In the genomic region with DNA sequence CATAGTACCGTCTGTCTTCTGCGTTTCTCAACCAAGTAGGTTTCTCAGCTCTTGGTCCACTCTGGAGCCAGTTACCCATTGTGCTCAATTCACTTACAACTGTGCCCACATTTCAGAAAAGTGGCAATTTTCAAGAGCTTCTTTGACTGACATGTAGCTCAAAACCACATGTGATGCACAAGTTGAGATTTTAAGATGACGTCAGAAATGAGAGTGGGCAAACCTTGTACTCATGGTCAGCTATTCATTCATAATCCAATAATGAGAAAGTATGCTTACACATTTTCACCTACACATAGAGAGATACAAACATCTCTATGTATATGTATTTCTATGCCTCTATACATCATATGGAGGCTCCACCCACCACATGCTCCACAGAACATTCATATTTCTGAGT, we compare ENCODE assay signal across 39 cellular contexts.
"Had no signal": no experiment of that assay in that cellular context is flagged by ENCODE, and none has a peak within 500 bp of the region (broad histone marks: within the 10 kb centered on the region; RNA-seq: fewer than 3 reads in every experiment).

No MANE protein-coding gene starts in this region.

- H3K27me3 Mint-ChIP-seq: activated naive CD4-positive, alpha-beta T cell treated with anti-CD3 and anti-CD28 coated beads, Interleukin-2, amount 10 ng/mL, durations not matched to agents 7 days and 5 days; activated naive CD4-positive, alpha-beta T cell treated with anti-CD3 and anti-CD28 coated beads, Interleukin-2, amount 50 U/mL, for 24 hours; activated naive CD8-positive, alpha-beta T cell; activated T-helper 17 cell treated with anti-CD3 and anti-CD28 coated beads, Interleukin-2, amount 50 U/mL, for 72 hours had no signal

- H3K27ac Mint-ChIP-seq: activated naive CD4-positive, alpha-beta T cell treated with anti-CD3 and anti-CD28 coated beads for 36 hours; activated naive CD4-positive, alpha-beta T cell treated with anti-CD3 and anti-CD28 coated beads, Interleukin-2, amount 10 ng/mL, durations not matched to agents 7 days and 5 days; activated naive CD4-positive, alpha-beta T cell treated with anti-CD3 and anti-CD28 coated beads, Interleukin-2, amount 50 U/mL, for 24 hours; activated naive CD4-positive, alpha-beta T cell treated with anti-CD3 and anti-CD28 coated beads, Interleukin-2, amount 50 U/mL, for 72 hours; activated naive CD8-positive, alpha-beta T cell; activated naive CD8-positive, alpha-beta T cell treated with anti-CD3 and anti-CD28 coated beads for 36 hours; activated naive CD8-positive, alpha-beta T cell treated with anti-CD3 and anti-CD28 coated beads, Interleukin-2, amount 10 ng/mL, durations not matched to agents 7 days and 5 days; activated naive CD8-positive, alpha-beta T cell treated with anti-CD3 and anti-CD28 coated beads, Interleukin-2, amount 50 U/mL, for 24 hours; activated T-cell treated with anti-CD3 and anti-CD28 coated beads, Interleukin-2, amount 50 U/mL, for 24 hours; activated T-cell treated with anti-CD3 and anti-CD28 coated beads, Interleukin-2, amount 50 U/mL, for 72 hours; activated T-helper 1 cell treated with anti-CD3 and anti-CD28 coated beads, Interleukin-12 subunit alpha, Interleukin-12 subunit beta, Interleukin-2, Interleukin-4 antibody, amounts not matched to agents 30 ng/mL and 10 ng/mL and 1 ng/mL, durations not matched to agents 14 hours and 24 hours and 36 hours; activated T-helper 17 cell treated with anti-CD3 and anti-CD28 coated beads, Interleukin-2, amount 50 U/mL, for 72 hours; activated T-helper 2 cell treated with anti-CD3 and anti-CD28 coated beads, Interferon-gamma antibody, Interleukin-2, Interleukin-4, amounts not matched to agents 10 μg/mL and 5 μg/mL and 100 μg/mL, durations not matched to agents 14 hours and 24 hours and 36 hours; brain had no signal

- ATAC-seq: activated naive CD4-positive, alpha-beta T cell treated with anti-CD3 and anti-CD28 coated beads, Interleukin-2, amount 50 U/mL, for 72 hours; activated naive CD8-positive, alpha-beta T cell treated with anti-CD3 and anti-CD28 coated beads, Interleukin-2, amount 50 U/mL, for 24 hours; activated T-cell treated with anti-CD3 and anti-CD28 coated beads, Interleukin-2, amount 50 U/mL, for 4 hours; activated T-cell treated with anti-CD3 and anti-CD28 coated beads, Interleukin-2, amount 50 U/mL, for 72 hours; activated T-helper 17 cell treated with anti-CD3 and anti-CD28 coated beads, Interleukin-2, amount 50 U/mL, for 72 hours; body of pancreas had no signal

- H3K4me1 Mint-ChIP-seq: activated naive CD4-positive, alpha-beta T cell treated with anti-CD3 and anti-CD28 coated beads, Interleukin-2, amount 10 ng/mL, durations not matched to agents 7 days and 5 days; activated naive CD4-positive, alpha-beta T cell treated with anti-CD3 and anti-CD28 coated beads, Interleukin-2, amount 50 U/mL, for 24 hours; activated naive CD8-positive, alpha-beta T cell treated with anti-CD3 and anti-CD28 coated beads for 36 hours; activated naive CD8-positive, alpha-beta T cell treated with anti-CD3 and anti-CD28 coated beads, Interleukin-2, amount 10 ng/mL, durations not matched to agents 7 days and 5 days; activated T-helper 17 cell treated with anti-CD3 and anti-CD28 coated beads, Interleukin-2, amount 50 U/mL, for 72 hours; central memory CD8-positive, alpha-beta T cell had no signal

- H3K36me3 ChIP-seq: adrenal gland, ascending aorta, brain microvascular endothelial cell, breast epithelium, cardiac muscle cell had no signal

- H3K27ac ChIP-seq: adrenal gland, ascending aorta, body of pancreas, brain microvascular endothelial cell, breast epithelium, cardiac muscle cell had no signal

- FAIRE-seq: astrocyte, bronchial epithelial cell had no signal

- H3K9me3 Mint-ChIP-seq: activated naive CD4-positive, alpha-beta T cell treated with anti-CD3 and anti-CD28 coated beads for 36 hours; activated naive CD4-positive, alpha-beta T cell treated with anti-CD3 and anti-CD28 coated beads, Interleukin-2, amount 10 ng/mL, durations not matched to agents 7 days and 5 days; activated naive CD4-positive, alpha-beta T cell treated with anti-CD3 and anti-CD28 coated beads, Interleukin-2, amount 50 U/mL, for 24 hours; activated naive CD8-positive, alpha-beta T cell treated with anti-CD3 and anti-CD28 coated beads for 36 hours; activated T-cell treated with anti-CD3 and anti-CD28 coated beads, Interleukin-2, amount 50 U/mL, for 24 hours; activated T-cell treated with anti-CD3 and anti-CD28 coated beads, Interleukin-2, amount 50 U/mL, for 4 hours; activated T-helper 17 cell treated with anti-CD3 and anti-CD28 coated beads, Interleukin-2, amount 50 U/mL, for 72 hours; activated T-helper 2 cell treated with anti-CD3 and anti-CD28 coated beads, Interferon-gamma antibody, Interleukin-2, Interleukin-4, amounts not matched to agents 10 μg/mL and 5 μg/mL and 100 μg/mL, durations not matched to agents 14 hours and 24 hours and 36 hours; brain; central memory CD8-positive, alpha-beta T cell had no signal

- H3K9me3 ChIP-seq: adrenal gland, ascending aorta, body of pancreas, breast epithelium had no signal

- H3K4me3 ChIP-seq: adrenal gland, ascending aorta, body of pancreas, breast epithelium, cardiac muscle cell had no signal

- H3K4me1 ChIP-seq: adrenal gland, body of pancreas, breast epithelium had no signal

- DNase-seq: activated effector memory CD4-positive, alpha-beta T cell treated with anti-CD3 and anti-CD28 coated beads, Interleukin-2, amount 50 U/mL, for 16 hours; activated effector memory CD4-positive, alpha-beta T cell treated with Interleukin-2 at 50 U/mL for 16 hours; activated gamma-delta T cell; activated gamma-delta T cell treated with Interleukin-2 at 50 U/mL for 16 hours; activated naive CD4-positive, alpha-beta T cell; activated naive CD4-positive, alpha-beta T cell treated with anti-CD3 and anti-CD28 coated beads for 36 hours; activated naive CD4-positive, alpha-beta T cell treated with anti-CD3 and anti-CD28 coated beads, Interleukin-2, amount 10 ng/mL, durations not matched to agents 7 days and 5 days; activated naive CD4-positive, alpha-beta T cell treated with anti-CD3 and anti-CD28 coated beads, Interleukin-2, amount 50 U/mL, for 16 hours; activated naive CD4-positive, alpha-beta T cell treated with Interleukin-2 at 50 U/mL for 16 hours; activated naive CD8-positive, alpha-beta T cell treated with anti-CD3 and anti-CD28 coated beads for 36 hours; activated naive CD8-positive, alpha-beta T cell treated with anti-CD3 and anti-CD28 coated beads, Interleukin-2, amount 10 ng/mL, durations not matched to agents 7 days and 5 days; activated naive CD8-positive, alpha-beta T cell treated with anti-CD3 and anti-CD28 coated beads, Interleukin-2, amount 50 U/mL, for 24 hours; activated T-cell treated with anti-CD3 and anti-CD28 coated beads, Interleukin-2, amount 50 U/mL, for 24 hours; activated T-cell treated with anti-CD3 and anti-CD28 coated beads, Interleukin-2, amount 50 U/mL, for 4 hours; activated T-cell treated with anti-CD3 and anti-CD28 coated beads, Interleukin-2, amount 50 U/mL, for 48 hours; activated T-cell treated with anti-CD3 and anti-CD28 coated beads, Interleukin-2, amount 50 U/mL, for 72 hours; adrenal gland; amniotic stem cell; amygdala; anterior cingulate cortex; aorta; body of pancreas; brain microvascular endothelial cell; caudate nucleus; central memory CD4-positive, alpha-beta T cell; cerebellar nuclear complex had no signal

- H3K4me3 Mint-ChIP-seq: activated naive CD4-positive, alpha-beta T cell treated with anti-CD3 and anti-CD28 coated beads for 36 hours; activated naive CD4-positive, alpha-beta T cell treated with anti-CD3 and anti-CD28 coated beads, Interleukin-2, amount 10 ng/mL, durations not matched to agents 7 days and 5 days; activated naive CD4-positive, alpha-beta T cell treated with anti-CD3 and anti-CD28 coated beads, Interleukin-2, amount 50 U/mL, for 24 hours; activated naive CD8-positive, alpha-beta T cell; activated naive CD8-positive, alpha-beta T cell treated with anti-CD3 and anti-CD28 coated beads for 36 hours; activated naive CD8-positive, alpha-beta T cell treated with anti-CD3 and anti-CD28 coated beads, Interleukin-2, amount 10 ng/mL, durations not matched to agents 7 days and 5 days; activated naive CD8-positive, alpha-beta T cell treated with anti-CD3 and anti-CD28 coated beads, Interleukin-2, amount 50 U/mL, for 24 hours; activated T-cell treated with anti-CD3 and anti-CD28 coated beads, Interleukin-2, amount 50 U/mL, for 24 hours; activated T-cell treated with anti-CD3 and anti-CD28 coated beads, Interleukin-2, amount 50 U/mL, for 4 hours; activated T-cell treated with anti-CD3 and anti-CD28 coated beads, Interleukin-2, amount 50 U/mL, for 72 hours; activated T-helper 1 cell treated with anti-CD3 and anti-CD28 coated beads, Interleukin-12 subunit alpha, Interleukin-12 subunit beta, Interleukin-2, Interleukin-4 antibody, amounts not matched to agents 30 ng/mL and 10 ng/mL and 1 ng/mL, durations not matched to agents 14 hours and 24 hours and 36 hours; activated T-helper 17 cell treated with anti-CD3 and anti-CD28 coated beads, Interleukin-2, amount 50 U/mL, for 72 hours; brain; central memory CD8-positive, alpha-beta T cell had no signal

- H3K27me3 ChIP-seq: adrenal gland, ascending aorta, body of pancreas, brain microvascular endothelial cell, breast epithelium, cardiac muscle cell had no signal

- H3K36me3 Mint-ChIP-seq: activated naive CD4-positive, alpha-beta T cell treated with anti-CD3 and anti-CD28 coated beads, Interleukin-2, amount 10 ng/mL, durations not matched to agents 7 days and 5 days; activated naive CD4-positive, alpha-beta T cell treated with anti-CD3 and anti-CD28 coated beads, Interleukin-2, amount 50 U/mL, for 24 hours; activated naive CD4-positive, alpha-beta T cell treated with anti-CD3 and anti-CD28 coated beads, Interleukin-2, amount 50 U/mL, for 72 hours; activated naive CD8-positive, alpha-beta T cell; activated naive CD8-positive, alpha-beta T cell treated with anti-CD3 and anti-CD28 coated beads for 36 hours; activated naive CD8-positive, alpha-beta T cell treated with anti-CD3 and anti-CD28 coated beads, Interleukin-2, amount 10 ng/mL, durations not matched to agents 7 days and 5 days; brain had no signal
